Comparison of ENCODE assay signal across 1 cellular context in the genomic region with DNA sequence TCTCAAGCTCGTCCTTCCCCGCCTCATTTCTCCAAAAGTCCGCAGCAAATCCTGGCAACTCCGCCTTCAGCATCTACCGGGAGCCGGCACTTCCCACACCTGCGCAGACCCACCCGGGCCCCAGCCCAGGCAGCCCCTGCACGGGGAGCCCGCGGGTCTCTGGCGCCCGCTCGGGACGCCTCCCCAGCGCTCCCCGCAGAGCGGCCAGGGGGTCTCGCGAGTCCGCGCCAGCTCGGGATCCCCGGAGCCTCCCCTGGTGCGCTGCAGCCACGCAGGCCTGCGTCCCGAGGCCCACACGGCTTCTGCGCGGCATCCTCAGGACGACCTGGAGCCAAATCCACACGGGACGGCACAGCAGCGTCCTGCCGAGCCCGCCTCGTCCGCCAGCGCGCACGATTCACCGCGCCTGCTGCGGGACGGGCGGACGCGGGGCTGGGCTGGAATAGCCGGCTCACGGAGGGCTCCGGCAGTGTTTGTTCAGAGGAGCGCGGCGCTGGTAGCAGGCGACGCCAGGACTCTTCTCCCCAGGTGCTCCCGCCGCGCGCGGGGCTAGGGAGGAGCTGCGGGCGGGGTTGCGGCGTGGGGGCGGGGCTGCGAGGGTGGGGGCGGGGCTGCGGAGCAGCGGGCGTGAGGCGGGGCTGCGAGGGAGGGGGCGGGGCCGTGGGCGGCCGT.
TF ChIP-seq lines count a peak whose summit lies in the region.

No MANE protein-coding gene starts in this region.

TF ChIP-seq in HepG2, 621 proteins besides CTCF, POLR2A, EP300 and RAD21 (continued from another document and continues in another):
- TF ChIP-seq, protein P1, sequence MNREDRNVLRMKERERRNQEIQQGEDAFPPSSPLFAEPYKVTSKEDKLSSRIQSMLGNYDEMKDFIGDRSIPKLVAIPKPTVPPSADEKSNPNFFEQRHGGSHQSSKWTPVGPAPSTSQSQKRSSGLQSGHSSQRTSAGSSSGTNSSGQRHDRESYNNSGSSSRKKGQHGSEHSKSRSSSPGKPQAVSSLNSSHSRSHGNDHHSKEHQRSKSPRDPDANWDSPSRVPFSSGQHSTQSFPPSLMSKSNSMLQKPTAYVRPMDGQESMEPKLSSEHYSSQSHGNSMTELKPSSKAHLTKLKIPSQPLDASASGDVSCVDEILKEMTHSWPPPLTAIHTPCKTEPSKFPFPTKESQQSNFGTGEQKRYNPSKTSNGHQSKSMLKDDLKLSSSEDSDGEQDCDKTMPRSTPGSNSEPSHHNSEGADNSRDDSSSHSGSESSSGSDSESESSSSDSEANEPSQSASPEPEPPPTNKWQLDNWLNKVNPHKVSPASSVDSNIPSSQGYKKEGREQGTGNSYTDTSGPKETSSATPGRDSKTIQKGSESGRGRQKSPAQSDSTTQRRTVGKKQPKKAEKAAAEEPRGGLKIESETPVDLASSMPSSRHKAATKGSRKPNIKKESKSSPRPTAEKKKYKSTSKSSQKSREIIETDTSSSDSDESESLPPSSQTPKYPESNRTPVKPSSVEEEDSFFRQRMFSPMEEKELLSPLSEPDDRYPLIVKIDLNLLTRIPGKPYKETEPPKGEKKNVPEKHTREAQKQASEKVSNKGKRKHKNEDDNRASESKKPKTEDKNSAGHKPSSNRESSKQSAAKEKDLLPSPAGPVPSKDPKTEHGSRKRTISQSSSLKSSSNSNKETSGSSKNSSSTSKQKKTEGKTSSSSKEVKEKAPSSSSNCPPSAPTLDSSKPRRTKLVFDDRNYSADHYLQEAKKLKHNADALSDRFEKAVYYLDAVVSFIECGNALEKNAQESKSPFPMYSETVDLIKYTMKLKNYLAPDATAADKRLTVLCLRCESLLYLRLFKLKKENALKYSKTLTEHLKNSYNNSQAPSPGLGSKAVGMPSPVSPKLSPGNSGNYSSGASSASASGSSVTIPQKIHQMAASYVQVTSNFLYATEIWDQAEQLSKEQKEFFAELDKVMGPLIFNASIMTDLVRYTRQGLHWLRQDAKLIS (CRISPR knock-in tag; IDR thresholded peaks at IDR 0.05) = no peak
- TF ChIP-seq ZNF543 (CRISPR knock-in tag; IDR thresholded peaks at IDR 0.05) = 0 out of 2 replicates have a peak, but pooled peaks have one; percentile 61
- TF ChIP-seq ZNF878 (CRISPR knock-in tag; IDR thresholded peaks at IDR 0.05) = no peak
- TF ChIP-seq, protein P2, sequence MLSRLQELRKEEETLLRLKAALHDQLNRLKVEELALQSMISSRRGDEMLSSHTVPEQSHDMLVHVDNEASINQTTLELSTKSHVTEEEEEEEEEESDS (CRISPR knock-in tag; IDR thresholded peaks at IDR 0.05; ENCODE audit: borderline replicate concordance) = no peak
- no peak for TF ChIP-seq IRF1 (CRISPR knock-in tag; IDR thresholded peaks at IDR 0.05; ENCODE audit: low read depth)
- TF ChIP-seq E2F1 (CRISPR knock-in tag; IDR thresholded peaks at IDR 0.05) = no peak
- no peak for TF ChIP-seq ZNF747 (CRISPR knock-in tag; IDR thresholded peaks at IDR 0.05; ENCODE audit: borderline replicate concordance)
- TF ChIP-seq, protein P3, sequence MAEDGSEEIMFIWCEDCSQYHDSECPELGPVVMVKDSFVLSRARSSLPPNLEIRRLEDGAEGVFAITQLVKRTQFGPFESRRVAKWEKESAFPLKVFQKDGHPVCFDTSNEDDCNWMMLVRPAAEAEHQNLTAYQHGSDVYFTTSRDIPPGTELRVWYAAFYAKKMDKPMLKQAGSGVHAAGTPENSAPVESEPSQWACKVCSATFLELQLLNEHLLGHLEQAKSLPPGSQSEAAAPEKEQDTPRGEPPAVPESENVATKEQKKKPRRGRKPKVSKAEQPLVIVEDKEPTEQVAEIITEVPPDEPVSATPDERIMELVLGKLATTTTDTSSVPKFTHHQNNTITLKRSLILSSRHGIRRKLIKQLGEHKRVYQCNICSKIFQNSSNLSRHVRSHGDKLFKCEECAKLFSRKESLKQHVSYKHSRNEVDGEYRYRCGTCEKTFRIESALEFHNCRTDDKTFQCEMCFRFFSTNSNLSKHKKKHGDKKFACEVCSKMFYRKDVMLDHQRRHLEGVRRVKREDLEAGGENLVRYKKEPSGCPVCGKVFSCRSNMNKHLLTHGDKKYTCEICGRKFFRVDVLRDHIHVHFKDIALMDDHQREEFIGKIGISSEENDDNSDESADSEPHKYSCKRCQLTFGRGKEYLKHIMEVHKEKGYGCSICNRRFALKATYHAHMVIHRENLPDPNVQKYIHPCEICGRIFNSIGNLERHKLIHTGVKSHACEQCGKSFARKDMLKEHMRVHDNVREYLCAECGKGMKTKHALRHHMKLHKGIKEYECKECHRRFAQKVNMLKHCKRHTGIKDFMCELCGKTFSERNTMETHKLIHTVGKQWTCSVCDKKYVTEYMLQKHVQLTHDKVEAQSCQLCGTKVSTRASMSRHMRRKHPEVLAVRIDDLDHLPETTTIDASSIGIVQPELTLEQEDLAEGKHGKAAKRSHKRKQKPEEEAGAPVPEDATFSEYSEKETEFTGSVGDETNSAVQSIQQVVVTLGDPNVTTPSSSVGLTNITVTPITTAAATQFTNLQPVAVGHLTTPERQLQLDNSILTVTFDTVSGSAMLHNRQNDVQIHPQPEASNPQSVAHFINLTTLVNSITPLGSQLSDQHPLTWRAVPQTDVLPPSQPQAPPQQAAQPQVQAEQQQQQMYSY (CRISPR knock-in tag; IDR thresholded peaks at IDR 0.05) = no peak
- peak; percentile 54; the same call in 1 of the 2 replicates for TF ChIP-seq NR3C1 (CRISPR knock-in tag; IDR thresholded peaks at IDR 0.05)
- no peak for TF ChIP-seq ZNF382 (CRISPR knock-in tag; IDR thresholded peaks at IDR 0.05; ENCODE audit: borderline replicate concordance)
- TF ChIP-seq, protein P4, sequence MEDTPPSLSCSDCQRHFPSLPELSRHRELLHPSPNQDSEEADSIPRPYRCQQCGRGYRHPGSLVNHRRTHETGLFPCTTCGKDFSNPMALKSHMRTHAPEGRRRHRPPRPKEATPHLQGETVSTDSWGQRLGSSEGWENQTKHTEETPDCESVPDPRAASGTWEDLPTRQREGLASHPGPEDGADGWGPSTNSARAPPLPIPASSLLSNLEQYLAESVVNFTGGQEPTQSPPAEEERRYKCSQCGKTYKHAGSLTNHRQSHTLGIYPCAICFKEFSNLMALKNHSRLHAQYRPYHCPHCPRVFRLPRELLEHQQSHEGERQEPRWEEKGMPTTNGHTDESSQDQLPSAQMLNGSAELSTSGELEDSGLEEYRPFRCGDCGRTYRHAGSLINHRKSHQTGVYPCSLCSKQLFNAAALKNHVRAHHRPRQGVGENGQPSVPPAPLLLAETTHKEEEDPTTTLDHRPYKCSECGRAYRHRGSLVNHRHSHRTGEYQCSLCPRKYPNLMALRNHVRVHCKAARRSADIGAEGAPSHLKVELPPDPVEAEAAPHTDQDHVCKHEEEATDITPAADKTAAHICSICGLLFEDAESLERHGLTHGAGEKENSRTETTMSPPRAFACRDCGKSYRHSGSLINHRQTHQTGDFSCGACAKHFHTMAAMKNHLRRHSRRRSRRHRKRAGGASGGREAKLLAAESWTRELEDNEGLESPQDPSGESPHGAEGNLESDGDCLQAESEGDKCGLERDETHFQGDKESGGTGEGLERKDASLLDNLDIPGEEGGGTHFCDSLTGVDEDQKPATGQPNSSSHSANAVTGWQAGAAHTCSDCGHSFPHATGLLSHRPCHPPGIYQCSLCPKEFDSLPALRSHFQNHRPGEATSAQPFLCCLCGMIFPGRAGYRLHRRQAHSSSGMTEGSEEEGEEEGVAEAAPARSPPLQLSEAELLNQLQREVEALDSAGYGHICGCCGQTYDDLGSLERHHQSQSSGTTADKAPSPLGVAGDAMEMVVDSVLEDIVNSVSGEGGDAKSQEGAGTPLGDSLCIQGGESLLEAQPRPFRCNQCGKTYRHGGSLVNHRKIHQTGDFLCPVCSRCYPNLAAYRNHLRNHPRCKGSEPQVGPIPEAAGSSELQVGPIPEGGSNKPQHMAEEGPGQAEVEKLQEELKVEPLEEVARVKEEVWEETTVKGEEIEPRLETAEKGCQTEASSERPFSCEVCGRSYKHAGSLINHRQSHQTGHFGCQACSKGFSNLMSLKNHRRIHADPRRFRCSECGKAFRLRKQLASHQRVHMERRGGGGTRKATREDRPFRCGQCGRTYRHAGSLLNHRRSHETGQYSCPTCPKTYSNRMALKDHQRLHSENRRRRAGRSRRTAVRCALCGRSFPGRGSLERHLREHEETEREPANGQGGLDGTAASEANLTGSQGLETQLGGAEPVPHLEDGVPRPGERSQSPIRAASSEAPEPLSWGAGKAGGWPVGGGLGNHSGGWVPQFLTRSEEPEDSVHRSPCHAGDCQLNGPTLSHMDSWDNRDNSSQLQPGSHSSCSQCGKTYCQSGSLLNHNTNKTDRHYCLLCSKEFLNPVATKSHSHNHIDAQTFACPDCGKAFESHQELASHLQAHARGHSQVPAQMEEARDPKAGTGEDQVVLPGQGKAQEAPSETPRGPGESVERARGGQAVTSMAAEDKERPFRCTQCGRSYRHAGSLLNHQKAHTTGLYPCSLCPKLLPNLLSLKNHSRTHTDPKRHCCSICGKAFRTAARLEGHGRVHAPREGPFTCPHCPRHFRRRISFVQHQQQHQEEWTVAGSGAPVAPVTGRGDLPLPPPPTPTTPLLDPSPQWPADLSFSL (CRISPR knock-in tag; IDR thresholded peaks at IDR 0.05) = no peak
- TF ChIP-seq ZNF761 (CRISPR knock-in tag; conservative IDR thresholded peaks at IDR 0.05) = 0 out of 2 replicates have a peak, but pooled peaks have one; percentile 66
- no peak for TF ChIP-seq TBP (CRISPR knock-in tag; IDR thresholded peaks at IDR 0.05)
- no peak for TF ChIP-seq CENPX (CRISPR knock-in tag; IDR thresholded peaks at IDR 0.05)
- TF ChIP-seq EEA1 (CRISPR knock-in tag; IDR thresholded peaks at IDR 0.05; ENCODE audit: borderline replicate concordance) = no peak
- TF ChIP-seq, protein P5, sequence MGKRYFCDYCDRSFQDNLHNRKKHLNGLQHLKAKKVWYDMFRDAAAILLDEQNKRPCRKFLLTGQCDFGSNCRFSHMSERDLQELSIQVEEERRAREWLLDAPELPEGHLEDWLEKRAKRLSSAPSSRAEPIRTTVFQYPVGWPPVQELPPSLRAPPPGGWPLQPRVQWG (CRISPR knock-in tag; IDR thresholded peaks at IDR 0.05; ENCODE audit: borderline replicate concordance, low read depth) = no peak
- TF ChIP-seq ZNF652 (CRISPR knock-in tag; IDR thresholded peaks at IDR 0.05; ENCODE audit: borderline replicate concordance, low read depth) = no peak
- TF ChIP-seq ZFP62 (CRISPR knock-in tag; IDR thresholded peaks at IDR 0.05) = no peak
- TF ChIP-seq WIZ (CRISPR knock-in tag; IDR thresholded peaks at IDR 0.05) = no peak
- TF ChIP-seq, protein P6, sequence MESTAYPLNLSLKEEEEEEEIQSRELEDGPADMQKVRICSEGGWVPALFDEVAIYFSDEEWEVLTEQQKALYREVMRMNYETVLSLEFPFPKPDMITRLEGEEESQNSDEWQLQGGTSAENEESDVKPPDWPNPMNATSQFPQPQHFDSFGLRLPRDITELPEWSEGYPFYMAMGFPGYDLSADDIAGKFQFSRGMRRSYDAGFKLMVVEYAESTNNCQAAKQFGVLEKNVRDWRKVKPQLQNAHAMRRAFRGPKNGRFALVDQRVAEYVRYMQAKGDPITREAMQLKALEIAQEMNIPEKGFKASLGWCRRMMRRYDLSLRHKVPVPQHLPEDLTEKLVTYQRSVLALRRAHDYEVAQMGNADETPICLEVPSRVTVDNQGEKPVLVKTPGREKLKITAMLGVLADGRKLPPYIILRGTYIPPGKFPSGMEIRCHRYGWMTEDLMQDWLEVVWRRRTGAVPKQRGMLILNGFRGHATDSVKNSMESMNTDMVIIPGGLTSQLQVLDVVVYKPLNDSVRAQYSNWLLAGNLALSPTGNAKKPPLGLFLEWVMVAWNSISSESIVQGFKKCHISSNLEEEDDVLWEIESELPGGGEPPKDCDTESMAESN (CRISPR knock-in tag; conservative IDR thresholded peaks at IDR 0.05) = peak; percentile 54; the same call in 1 of the 2 replicates
- no peak for TF ChIP-seq SNRNP70 (IDR thresholded peaks at IDR 0.05; ENCODE audit: low read depth, low read length)
- no peak for TF ChIP-seq KAT8 (CRISPR knock-in tag; IDR thresholded peaks at IDR 0.05)
- TF ChIP-seq AKAP8 (CRISPR knock-in tag; IDR thresholded peaks at IDR 0.05) = no peak
- no peak for TF ChIP-seq PRDM10 (CRISPR knock-in tag; IDR thresholded peaks at IDR 0.05; ENCODE audit: low read depth)
- no peak for TF ChIP-seq NFE2 (CRISPR knock-in tag; IDR thresholded peaks at IDR 0.05)
- TF ChIP-seq THAP11 (CRISPR knock-in tag; IDR thresholded peaks at IDR 0.05) = no peak
- no peak for TF ChIP-seq MIER3 (CRISPR knock-in tag; IDR thresholded peaks at IDR 0.05; ENCODE audit: borderline replicate concordance)
